ENCODE assay signal across 9 cellular contexts in genomic region chr1:6961905-6962304, GRCh38.
DNase-seq lines count a peak whose midpoint lies in the region; ATAC-seq and TF ChIP-seq lines count a peak whose summit lies in the region.
"Had no signal": no experiment of that assay in that cellular context is flagged by ENCODE, and none has a peak within 500 bp of the region (broad histone marks: within the 10 kb centered on the region; RNA-seq: fewer than 3 reads in every experiment).

No MANE protein-coding gene starts in this region.

- WGBS in right cardiac atrium: 14% methylated on average over 23 of the region's 23 CpGs

- H3K27me3 ChIP-seq in HAP-1 (ENCODE audit: low read depth) (no peaks in the 10 kb centered on the region), WERI-Rb-1 (ENCODE audit: insufficient read depth, low read depth, severe bottlenecking) (no peaks in the 10 kb centered on the region), right cardiac atrium (ENCODE audit: control insufficient read depth, insufficient read depth) (no peaks in the 10 kb centered on the region)

- no peaks in the 10 kb centered on the region for H3K9me3 ChIP-seq in HAP-1
- no peaks in the 10 kb centered on the region for H3K9me3 ChIP-seq in WERI-Rb-1 (ENCODE audit: severe bottlenecking)
- H3K9me3 ChIP-seq in right cardiac atrium (ENCODE audit: control insufficient read depth, low read length): no peaks in the 10 kb centered on the region

- intact Hi-C loops in right cardiac atrium (cut with DNase I): no loop called here

- H3K4me3 ChIP-seq in HAP-1 (peak overlapping the region; percentile 39), WERI-Rb-1 (ENCODE audit: low read depth, low read length) (no peak overlapping the region), right cardiac atrium (ENCODE audit: low read length) (peak overlapping the region; percentile 24)

- no peak for TF ChIP-seq CTCF in WERI-Rb-1 (IDR thresholded peaks at IDR 0.05; ENCODE audit: low read depth, low read length)

- H3K27ac ChIP-seq in WERI-Rb-1 (peak overlapping the region; percentile 88), right cardiac atrium (ENCODE audit: low read length) (peak overlapping the region; percentile 0)
- H3K27ac ChIP-seq: HL-60 had no signal

- peaks cover 11% of the 10 kb centered on the region for H3K4me1 ChIP-seq in HAP-1
- no peaks in the 10 kb centered on the region for H3K4me1 ChIP-seq in right cardiac atrium (ENCODE audit: control insufficient read depth, insufficient read depth, low read length)

- H3K36me3 ChIP-seq in HAP-1 (replicated peaks) (no peaks in the 10 kb centered on the region), WERI-Rb-1 (no peaks in the 10 kb centered on the region)

- peak; percentile 1 to 4 for ATAC-seq in right cardiac atrium

- DNase-seq in HAP-1 (ENCODE audit: low spot score in 2 of 2): no peak
- no peak for DNase-seq in WERI-Rb-1
- peak in 1 of 3 donors; percentile 61 for DNase-seq in right cardiac atrium
- DNase-seq in retina: peak; percentile 41
- no peak for DNase-seq in hypothalamus (lab: John Stamatoyannopoulos, UW)
- no peak for DNase-seq in activated CD4-positive, CD25-positive, alpha-beta regulatory T cell (lab: John Stamatoyannopoulos, UW)
- DNase-seq in NCI-H345 treated with DMSO at 0.1 percent for 48 hours (lab: John Stamatoyannopoulos, UW; ENCODE audit: unreplicated experiment): no peak
- no peak for DNase-seq in NOMO-1 treated with DMSO at 0.1 percent for 48 hours (lab: John Stamatoyannopoulos, UW; ENCODE audit: unreplicated experiment)

- in situ Hi-C loops in HAP-1 (cut with MboI; ENCODE audit: low sequenced_read_pairs): no loop called here
